In the genomic region with DNA sequence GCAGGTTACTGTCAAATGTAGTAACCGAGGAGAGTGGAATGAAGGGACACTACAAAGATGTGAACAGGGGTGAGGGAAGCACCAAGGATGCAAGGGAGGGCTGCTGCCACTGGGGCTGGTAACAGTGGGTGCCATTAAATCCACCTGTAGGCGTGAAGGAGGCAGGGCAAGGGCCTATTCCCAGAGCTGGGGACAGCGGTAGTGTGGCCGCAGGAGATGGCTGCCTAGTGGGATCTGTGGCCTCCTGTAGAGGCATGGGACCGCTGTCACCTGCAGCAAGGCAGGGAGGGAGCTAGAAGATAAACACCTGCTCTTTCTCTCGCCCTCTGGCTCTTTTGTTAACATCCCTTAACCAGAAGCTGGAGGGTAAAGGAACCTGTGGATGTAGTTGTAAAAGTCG, we compare ENCODE assay signal across 2 cellular contexts.
TF ChIP-seq lines count a peak whose summit lies in the region.

No MANE protein-coding gene starts in this region.

TF ChIP-seq in A549, 52 proteins besides CTCF, POLR2A, EP300 and RAD21:
- TF ChIP-seq NFE2L2 (conservative IDR thresholded peaks at IDR 0.05; ENCODE audit: low read length) (no peak), HOXB5 (CRISPR knock-in tag; IDR thresholded peaks at IDR 0.05) (no peak)

TF ChIP-seq in H1, 55 proteins besides CTCF, POLR2A, EP300 and RAD21:
- no peak for TF ChIP-seq SP1 (IDR thresholded peaks at IDR 0.05; ENCODE audit: low read depth, low read length)
- no peak for TF ChIP-seq MAFK (IDR thresholded peaks at IDR 0.05; ENCODE audit: low read depth, low read length)
- TF ChIP-seq TBP (IDR thresholded peaks at IDR 0.05; ENCODE audit: low read depth, low read length), result no peak
- TF ChIP-seq KDM5A (IDR thresholded peaks at IDR 0.05; ENCODE audit: low read length), result no peak
- TF ChIP-seq KDM1A (IDR thresholded peaks at IDR 0.05; ENCODE audit: borderline replicate concordance, low read length), result no peak
- no peak for TF ChIP-seq CBX5 (IDR thresholded peaks at IDR 0.05; ENCODE audit: low read depth, low read length)
- no peak for TF ChIP-seq GABPA (IDR thresholded peaks at IDR 0.05; ENCODE audit: borderline replicate concordance, insufficient read depth, low read length)
- no peak for TF ChIP-seq SIN3A (conservative IDR thresholded peaks at IDR 0.05 in 1 of 2, IDR thresholded peaks at IDR 0.05 in 1 of 2; ENCODE audit: low read depth in 1 of 2, low read length in 2 of 2)
- no peak for TF ChIP-seq SAP30 (IDR thresholded peaks at IDR 0.05; ENCODE audit: insufficient read depth, insufficient replicate concordance, low read length)
- TF ChIP-seq, protein P1, sequence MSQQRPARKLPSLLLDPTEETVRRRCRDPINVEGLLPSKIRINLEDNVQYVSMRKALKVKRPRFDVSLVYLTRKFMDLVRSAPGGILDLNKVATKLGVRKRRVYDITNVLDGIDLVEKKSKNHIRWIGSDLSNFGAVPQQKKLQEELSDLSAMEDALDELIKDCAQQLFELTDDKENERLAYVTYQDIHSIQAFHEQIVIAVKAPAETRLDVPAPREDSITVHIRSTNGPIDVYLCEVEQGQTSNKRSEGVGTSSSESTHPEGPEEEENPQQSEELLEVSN (IDR thresholded peaks at IDR 0.05), result no peak
- no peak for TF ChIP-seq JUN (IDR thresholded peaks at IDR 0.05; ENCODE audit: low read depth, low read length)
- TF ChIP-seq, protein P2, sequence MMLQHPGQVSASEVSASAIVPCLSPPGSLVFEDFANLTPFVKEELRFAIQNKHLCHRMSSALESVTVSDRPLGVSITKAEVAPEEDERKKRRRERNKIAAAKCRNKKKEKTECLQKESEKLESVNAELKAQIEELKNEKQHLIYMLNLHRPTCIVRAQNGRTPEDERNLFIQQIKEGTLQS (IDR thresholded peaks at IDR 0.05; ENCODE audit: insufficient read depth, low read depth, low read length), result no peak
- no peak for TF ChIP-seq TCF12 (IDR thresholded peaks at IDR 0.05; ENCODE audit: low read depth, low read length)
- TF ChIP-seq TAF7 (optimal IDR thresholded peaks at IDR 0.05; ENCODE audit: borderline replicate concordance, low read depth, low read length), result no peak
- no peak for TF ChIP-seq CBX8 (IDR thresholded peaks at IDR 0.05; ENCODE audit: borderline replicate concordance, low read depth, low read length)
- no peak for TF ChIP-seq RBBP5 (IDR thresholded peaks at IDR 0.05; ENCODE audit: borderline replicate concordance, low read depth, low read length)
- TF ChIP-seq TAF1 (IDR thresholded peaks at IDR 0.05; ENCODE audit: low read depth, low read length), result no peak
- no peak for TF ChIP-seq PHF8 (conservative IDR thresholded peaks at IDR 0.05; ENCODE audit: low read depth, low read length)
- no peak for TF ChIP-seq GTF2F1 (IDR thresholded peaks at IDR 0.05; ENCODE audit: borderline replicate concordance, low read depth, low read length)
- no peak for TF ChIP-seq RFX5 (IDR thresholded peaks at IDR 0.05; ENCODE audit: borderline replicate concordance, low read depth, low read length)
